Comparison of ENCODE assay signal across 8 cellular contexts in genomic region chr17:50396261-50397110, GRCh38. TPM values are rescaled to one million over a fixed set of nuclear protein-coding genes. Genes with fewer than 3 reads are reported as not detected.
DNase-seq lines count a peak whose midpoint lies in the region; ATAC-seq and TF ChIP-seq lines count a peak whose summit lies in the region.

No MANE protein-coding gene starts in this region.

- peak overlapping the region; percentile 84 for H3K27ac Mint-ChIP-seq in activated T-cell treated with anti-CD3 and anti-CD28 coated beads, Interleukin-2, amount 50 U/mL, for 72 hours

- TF ChIP-seq POLR2A in gastroesophageal sphincter (IDR thresholded peaks at IDR 0.05), result no peak

- TF ChIP-seq CTCF in gastroesophageal sphincter (IDR thresholded peaks at IDR 0.05) (no peak), neutrophil (IDR thresholded peaks at IDR 0.05) (no peak)

- H3K27me3 ChIP-seq in gastroesophageal sphincter, result no peaks in the 10 kb centered on the region
- no peaks in the 10 kb centered on the region for H3K27me3 ChIP-seq in neutrophil

- H3K36me3 ChIP-seq in gastroesophageal sphincter (peaks cover 0 to 39% of the 10 kb centered on the region in 2 donors), neutrophil (peaks cover 34% of the 10 kb centered on the region)

- H3K4me1 ChIP-seq in gastroesophageal sphincter, result peaks cover 0 to 35% (median 17%) of the 10 kb centered on the region in 3 donors
- peaks cover 20 to 21% of the 10 kb centered on the region in 2 experiments for H3K4me1 ChIP-seq in neutrophil (ENCODE audit: control insufficient read depth in 1 of 2, insufficient read depth in 1 of 2, low read depth in 1 of 2, low read length in 1 of 2)

- H3K4me1 Mint-ChIP-seq in activated T-cell treated with anti-CD3 and anti-CD28 coated beads, Interleukin-2, amount 50 U/mL, for 72 hours (ENCODE audit: low read depth), result peaks cover 38% of the 10 kb centered on the region

- WGBS in gastroesophageal sphincter (ENCODE audit: low coverage in 1 of 2), 2 donors, result 5 to 7% methylated on average over 10 to 17 of the region's 30 CpGs

- H3K9me3 ChIP-seq in gastroesophageal sphincter, result no peaks in the 10 kb centered on the region
- H3K9me3 ChIP-seq in neutrophil, result no peaks in the 10 kb centered on the region

- peaks cover 7 to 18% of the 10 kb centered on the region in 2 donors for H3K36me3 Mint-ChIP-seq in activated T-cell treated with anti-CD3 and anti-CD28 coated beads, Interleukin-2, amount 50 U/mL, for 72 hours (ENCODE audit: insufficient read depth in 2 of 2)

- peak overlapping the region; percentile 20 to 86 (median 77) for H3K27ac ChIP-seq in gastroesophageal sphincter
- peak overlapping the region; percentile 69 for H3K27ac ChIP-seq in neutrophil

- no peak for TF ChIP-seq EP300 in gastroesophageal sphincter (IDR thresholded peaks at IDR 0.05)

- H3K4me3 Mint-ChIP-seq in activated T-cell treated with anti-CD3 and anti-CD28 coated beads, Interleukin-2, amount 50 U/mL, for 72 hours, result peak overlapping the region; percentile 82 to 98

- DNase-seq in activated CD4-positive, CD25-positive, alpha-beta regulatory T cell (lab: John Stamatoyannopoulos, UW), result no peak
- DNase-seq in Kasumi-1 (lab: John Stamatoyannopoulos, UW) (peak; percentile 29 to 36), OCI-M2 (lab: John Stamatoyannopoulos, UW; ENCODE audit: unreplicated experiment) (no peak)
- DNase-seq in activated T-cell treated with anti-CD3 and anti-CD28 coated beads, Interleukin-2, amount 50 U/mL, for 72 hours, result peak; percentile 16 to 22

- no peaks in the 10 kb centered on the region for H3K27me3 Mint-ChIP-seq in activated T-cell treated with anti-CD3 and anti-CD28 coated beads, Interleukin-2, amount 50 U/mL, for 72 hours (ENCODE audit: low read depth)

- no peaks in the 10 kb centered on the region for H3K9me3 Mint-ChIP-seq in activated T-cell treated with anti-CD3 and anti-CD28 coated beads, Interleukin-2, amount 50 U/mL, for 72 hours

- H3K4me3 ChIP-seq in gastroesophageal sphincter, result peak overlapping the region; percentile 51 to 94
- peak overlapping the region; percentile 81 to 87 for H3K4me3 ChIP-seq in neutrophil (ENCODE audit: low read depth in 1 of 2, low read length in 1 of 2)

- peak; percentile 34 to 47 for ATAC-seq in activated CD4-positive, CD25-positive, alpha-beta regulatory T cell treated with anti-CD3 and anti-CD28 coated beads, Interleukin-2, amount 50 U/mL, for 24 hours
- peak; percentile 22 to 30 for ATAC-seq in activated T-cell treated with anti-CD3 and anti-CD28 coated beads, Interleukin-2, amount 50 U/mL, for 72 hours (replicated peaks in 1 of 2)
- ATAC-seq in gastroesophageal sphincter (peak; percentile 25), HG02973 (IDR thresholded peaks at IDR 0.05; ENCODE audit: unreplicated experiment) (no peak)

RNA-seq across cellular contexts. Expression of gene LRRC59, which starts 0.8 kb away (rescaled TPM):
- 10 to 100 TPM; 57.6 to 63.6 TPM for total RNA-seq in activated T-cell treated with anti-CD3 and anti-CD28 coated beads, Interleukin-2, amount 50 U/mL, for 72 hours
- total RNA-seq in gastroesophageal sphincter, result 10 to 100 TPM; 34.4 to 76.6 (median 50.3) TPM

RNA-seq across cellular contexts. Expression of gene EME1, which starts 23.5 kb away (rescaled TPM):
- total RNA-seq in activated T-cell treated with anti-CD3 and anti-CD28 coated beads, Interleukin-2, amount 50 U/mL, for 72 hours, result 10 to 100 TPM; 42.9 to 43.1 TPM
- total RNA-seq in gastroesophageal sphincter, result under 1 TPM in 1 of 4 donors, not detected in 3; 0.54 TPM

RNA-seq across cellular contexts. Expression of gene MRPL27, which starts 23.5 kb away (rescaled TPM):
- 10 to 100 TPM; 44.6 to 45.9 TPM for total RNA-seq in activated T-cell treated with anti-CD3 and anti-CD28 coated beads, Interleukin-2, amount 50 U/mL, for 72 hours
- total RNA-seq in gastroesophageal sphincter, result 10 to 100 TPM; 40.3 to 62.1 (median 52.2) TPM

RNA-seq across cellular contexts. Expression of gene ACSF2, which starts 29.5 kb away (rescaled TPM):
- total RNA-seq in activated T-cell treated with anti-CD3 and anti-CD28 coated beads, Interleukin-2, amount 50 U/mL, for 72 hours, result 10 to 100 TPM; 30.2 to 43.0 TPM
- 10 to 100 TPM; 11.5 to 23.3 (median 16.1) TPM for total RNA-seq in gastroesophageal sphincter

RNA-seq across cellular contexts. Expression of gene XYLT2, which starts 50.6 kb away (rescaled TPM):
- 10 to 100 TPM; 24.2 to 43.8 TPM for total RNA-seq in activated T-cell treated with anti-CD3 and anti-CD28 coated beads, Interleukin-2, amount 50 U/mL, for 72 hours
- 10 to 100 TPM; 19.4 to 30.7 (median 23.4) TPM for total RNA-seq in gastroesophageal sphincter

Comparison
In these comparisons a context has a peak if more than half of its experiments do, and no peak if none do; other contexts are left out.
1. DNase-seq: peak in Kasumi-1 (2 of 2) and activated T-cell treated with anti-CD3 and anti-CD28 coated beads, Interleukin-2, amount 50 U/mL, for 72 hours (2 of 2); none in activated CD4-positive, CD25-positive, alpha-beta regulatory T cell (0 of 4) and OCI-M2 (single experiment).
2. RNA of gene EME1, which starts 23.5 kb away (total RNA-seq): 42.9 to 43.1 TPM in activated T-cell treated with anti-CD3 and anti-CD28 coated beads, Interleukin-2, amount 50 U/mL, for 72 hours; 0.54 TPM in gastroesophageal sphincter; every median in the first group is over 10 times any median in the second.